1 cellular context compared by ENCODE assay signal in the genomic region with DNA sequence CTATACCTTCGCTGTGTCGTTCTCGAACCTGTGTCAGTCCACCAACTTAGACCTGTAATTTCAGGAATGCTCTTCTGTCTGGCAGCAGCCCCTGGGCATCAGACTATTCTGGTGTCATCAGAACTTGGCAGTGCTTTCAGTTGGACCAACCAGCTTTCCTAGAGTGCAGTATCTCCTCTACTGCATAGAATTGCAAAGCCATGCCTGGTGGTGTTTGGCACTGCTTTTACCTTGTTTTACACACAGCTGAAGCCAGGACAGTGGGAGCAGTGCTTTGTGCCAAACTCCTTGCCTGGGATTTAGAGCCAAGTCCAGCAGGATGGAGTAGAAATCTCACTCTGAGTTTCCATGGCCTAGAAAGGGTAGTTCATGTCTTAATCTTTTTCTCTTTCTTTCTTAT.
TF ChIP-seq lines count a peak whose summit lies in the region.

No MANE protein-coding gene starts in this region.

TF ChIP-seq in GM23338, 12 proteins besides CTCF, POLR2A, EP300 and RAD21:
- TF ChIP-seq, protein P1, sequence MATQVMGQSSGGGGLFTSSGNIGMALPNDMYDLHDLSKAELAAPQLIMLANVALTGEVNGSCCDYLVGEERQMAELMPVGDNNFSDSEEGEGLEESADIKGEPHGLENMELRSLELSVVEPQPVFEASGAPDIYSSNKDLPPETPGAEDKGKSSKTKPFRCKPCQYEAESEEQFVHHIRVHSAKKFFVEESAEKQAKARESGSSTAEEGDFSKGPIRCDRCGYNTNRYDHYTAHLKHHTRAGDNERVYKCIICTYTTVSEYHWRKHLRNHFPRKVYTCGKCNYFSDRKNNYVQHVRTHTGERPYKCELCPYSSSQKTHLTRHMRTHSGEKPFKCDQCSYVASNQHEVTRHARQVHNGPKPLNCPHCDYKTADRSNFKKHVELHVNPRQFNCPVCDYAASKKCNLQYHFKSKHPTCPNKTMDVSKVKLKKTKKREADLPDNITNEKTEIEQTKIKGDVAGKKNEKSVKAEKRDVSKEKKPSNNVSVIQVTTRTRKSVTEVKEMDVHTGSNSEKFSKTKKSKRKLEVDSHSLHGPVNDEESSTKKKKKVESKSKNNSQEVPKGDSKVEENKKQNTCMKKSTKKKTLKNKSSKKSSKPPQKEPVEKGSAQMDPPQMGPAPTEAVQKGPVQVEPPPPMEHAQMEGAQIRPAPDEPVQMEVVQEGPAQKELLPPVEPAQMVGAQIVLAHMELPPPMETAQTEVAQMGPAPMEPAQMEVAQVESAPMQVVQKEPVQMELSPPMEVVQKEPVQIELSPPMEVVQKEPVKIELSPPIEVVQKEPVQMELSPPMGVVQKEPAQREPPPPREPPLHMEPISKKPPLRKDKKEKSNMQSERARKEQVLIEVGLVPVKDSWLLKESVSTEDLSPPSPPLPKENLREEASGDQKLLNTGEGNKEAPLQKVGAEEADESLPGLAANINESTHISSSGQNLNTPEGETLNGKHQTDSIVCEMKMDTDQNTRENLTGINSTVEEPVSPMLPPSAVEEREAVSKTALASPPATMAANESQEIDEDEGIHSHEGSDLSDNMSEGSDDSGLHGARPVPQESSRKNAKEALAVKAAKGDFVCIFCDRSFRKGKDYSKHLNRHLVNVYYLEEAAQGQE (IDR thresholded peaks at IDR 0.05; ENCODE audit: unreplicated experiment): no peak
- TF ChIP-seq POLR2AphosphoS5 (IDR thresholded peaks at IDR 0.05; ENCODE audit: low read depth) (no peak), NANOG (IDR thresholded peaks at IDR 0.05; ENCODE audit: borderline replicate concordance) (no peak), EZH2 (IDR thresholded peaks at IDR 0.05; ENCODE audit: low read depth, unreplicated experiment) (no peak)
